1 cellular context compared by ENCODE assay signal in the genomic region with DNA sequence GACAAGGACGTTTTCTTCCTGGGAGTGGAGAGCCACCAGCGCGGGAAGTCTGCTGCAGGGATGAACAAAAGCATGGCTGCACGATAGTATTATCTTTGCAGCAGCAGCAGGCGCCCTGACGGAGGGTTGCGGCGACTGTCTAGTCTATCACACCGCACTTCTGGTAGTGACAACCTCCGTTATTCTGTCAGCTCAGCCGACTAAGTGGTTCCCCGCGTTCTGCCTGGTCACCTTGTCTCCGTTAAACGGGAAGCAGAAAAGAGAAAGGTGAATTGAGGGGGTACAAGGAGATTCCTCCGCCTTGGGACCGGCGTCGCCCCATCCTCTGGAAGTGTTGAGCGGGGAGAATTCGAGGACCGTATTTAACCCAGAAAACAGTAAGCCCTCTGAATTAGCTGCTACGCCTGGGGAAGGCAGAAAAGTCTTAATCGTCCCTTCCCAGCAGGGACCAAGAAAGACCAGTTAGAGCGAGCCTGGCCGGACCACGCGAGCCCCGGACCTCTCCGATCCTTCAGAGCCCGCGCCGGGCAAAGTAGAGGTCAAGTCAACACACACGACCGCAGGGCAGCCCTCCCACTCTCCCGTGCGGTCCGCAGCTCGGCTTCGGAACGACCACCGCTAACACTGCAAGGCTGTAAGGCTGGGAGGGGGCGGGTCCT.
A peak's percentile ranks its signal among the peaks of the same experiment; 100 is the strongest.
TF ChIP-seq lines count a peak whose summit lies in the region.

No MANE protein-coding gene starts in this region.

TF ChIP-seq in K562, 482 proteins besides CTCF, POLR2A, EP300 and RAD21 (continued from another document and continues in another):
- TF ChIP-seq VEZF1 (CRISPR knock-in tag; IDR thresholded peaks at IDR 0.05) (no peak), ETV6 (IDR thresholded peaks at IDR 0.05; ENCODE audit: borderline replicate concordance in 1 of 2, low read depth in 2 of 2, low read length in 1 of 2) (no peak), ETV6 (CRISPR knock-in tag; IDR thresholded peaks at IDR 0.05; ENCODE audit: borderline replicate concordance) (no peak), CCNT2 (IDR thresholded peaks at IDR 0.05; ENCODE audit: borderline replicate concordance, extremely low read depth, insufficient read length, low read depth, low read length) (no peak), ZNF589 (CRISPR knock-in tag; IDR thresholded peaks at IDR 0.05; ENCODE audit: low read depth) (no peak), TAL1 (IDR thresholded peaks at IDR 0.05) (peak; percentile 89), MAFG (tag; conservative IDR thresholded peaks at IDR 0.05) (no peak), KLF13 (tag; IDR thresholded peaks at IDR 0.05; ENCODE audit: borderline replicate concordance, low read depth) (no peak), NR2C2 (CRISPR knock-in tag; IDR thresholded peaks at IDR 0.05) (no peak), NR2C2 (tag; IDR thresholded peaks at IDR 0.05) (no peak), ZNF354B (CRISPR knock-in tag; IDR thresholded peaks at IDR 0.05) (no peak), ZNF217 (CRISPR knock-in tag; IDR thresholded peaks at IDR 0.05) (no peak), ZNF23 (CRISPR knock-in tag; IDR thresholded peaks at IDR 0.05) (no peak), TGIF2 (CRISPR knock-in tag; IDR thresholded peaks at IDR 0.05) (no peak), RNF219 (CRISPR knock-in tag; IDR thresholded peaks at IDR 0.05) (no peak), MBD1 (CRISPR knock-in tag; IDR thresholded peaks at IDR 0.05) (no peak), TOE1 (IDR thresholded peaks at IDR 0.05; ENCODE audit: borderline replicate concordance) (no peak), TOE1 (CRISPR knock-in tag; IDR thresholded peaks at IDR 0.05; ENCODE audit: borderline replicate concordance, low read depth) (no peak), CREB3L1 (IDR thresholded peaks at IDR 0.05; ENCODE audit: borderline replicate concordance, low read depth) (no peak), CBX1 (IDR thresholded peaks at IDR 0.05; ENCODE audit: low read depth) (no peak), ZNF134 (CRISPR knock-in tag; conservative IDR thresholded peaks at IDR 0.05) (no peak), ZNF740 (CRISPR knock-in tag; IDR thresholded peaks at IDR 0.05) (no peak), ZNF740 (tag; IDR thresholded peaks at IDR 0.05) (no peak), ZNF408 (CRISPR knock-in tag; IDR thresholded peaks at IDR 0.05; ENCODE audit: low read depth) (no peak), ZBED1 (IDR thresholded peaks at IDR 0.05) (no peak), CHD1 (IDR thresholded peaks at IDR 0.05; ENCODE audit: low read length) (no peak), ZNF41 (CRISPR knock-in tag; conservative IDR thresholded peaks at IDR 0.05) (no peak), ZNF785 (CRISPR knock-in tag; IDR thresholded peaks at IDR 0.05) (no peak), CREB5 (CRISPR knock-in tag; IDR thresholded peaks at IDR 0.05) (no peak)
- TF ChIP-seq, protein P1, sequence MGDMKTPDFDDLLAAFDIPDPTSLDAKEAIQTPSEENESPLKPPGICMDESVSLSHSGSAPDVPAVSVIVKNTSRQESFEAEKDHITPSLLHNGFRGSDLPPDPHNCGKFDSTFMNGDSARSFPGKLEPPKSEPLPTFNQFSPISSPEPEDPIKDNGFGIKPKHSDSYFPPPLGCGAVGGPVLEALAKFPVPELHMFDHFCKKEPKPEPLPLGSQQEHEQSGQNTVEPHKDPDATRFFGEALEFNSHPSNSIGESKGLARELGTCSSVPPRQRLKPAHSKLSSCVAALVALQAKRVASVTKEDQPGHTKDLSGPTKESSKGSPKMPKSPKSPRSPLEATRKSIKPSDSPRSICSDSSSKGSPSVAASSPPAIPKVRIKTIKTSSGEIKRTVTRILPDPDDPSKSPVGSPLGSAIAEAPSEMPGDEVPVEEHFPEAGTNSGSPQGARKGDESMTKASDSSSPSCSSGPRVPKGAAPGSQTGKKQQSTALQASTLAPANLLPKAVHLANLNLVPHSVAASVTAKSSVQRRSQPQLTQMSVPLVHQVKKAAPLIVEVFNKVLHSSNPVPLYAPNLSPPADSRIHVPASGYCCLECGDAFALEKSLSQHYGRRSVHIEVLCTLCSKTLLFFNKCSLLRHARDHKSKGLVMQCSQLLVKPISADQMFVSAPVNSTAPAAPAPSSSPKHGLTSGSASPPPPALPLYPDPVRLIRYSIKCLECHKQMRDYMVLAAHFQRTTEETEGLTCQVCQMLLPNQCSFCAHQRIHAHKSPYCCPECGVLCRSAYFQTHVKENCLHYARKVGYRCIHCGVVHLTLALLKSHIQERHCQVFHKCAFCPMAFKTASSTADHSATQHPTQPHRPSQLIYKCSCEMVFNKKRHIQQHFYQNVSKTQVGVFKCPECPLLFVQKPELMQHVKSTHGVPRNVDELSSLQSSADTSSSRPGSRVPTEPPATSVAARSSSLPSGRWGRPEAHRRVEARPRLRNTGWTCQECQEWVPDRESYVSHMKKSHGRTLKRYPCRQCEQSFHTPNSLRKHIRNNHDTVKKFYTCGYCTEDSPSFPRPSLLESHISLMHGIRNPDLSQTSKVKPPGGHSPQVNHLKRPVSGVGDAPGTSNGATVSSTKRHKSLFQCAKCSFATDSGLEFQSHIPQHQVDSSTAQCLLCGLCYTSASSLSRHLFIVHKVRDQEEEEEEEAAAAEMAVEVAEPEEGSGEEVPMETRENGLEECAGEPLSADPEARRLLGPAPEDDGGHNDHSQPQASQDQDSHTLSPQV (IDR thresholded peaks at IDR 0.05), result no peak
